Comparison of ENCODE assay signal across 8 cellular contexts in genomic region chr3:15205482-15205933, GRCh38. TPM values are rescaled to one million over a fixed set of nuclear protein-coding genes. Genes with fewer than 3 reads are reported as not detected.
DNase-seq lines count a peak whose midpoint lies in the region; ATAC-seq and TF ChIP-seq lines count a peak whose summit lies in the region.

No MANE protein-coding gene starts in this region.

- H3K27me3 ChIP-seq in RWPE2 (ENCODE audit: insufficient read depth, poor library complexity, severe bottlenecking) (no peaks in the 10 kb centered on the region), esophagus muscularis mucosa (no peaks in the 10 kb centered on the region)

- CTCF ChIA-PET in Calu3 (lab: Charles Lee), result interaction anchor here (1.1 to 1.9 kb wide), 2 partner anchors 97 to 106 kb away, joined by 3 to 11 read pairs; partner anchors contain the start of gene RBSN

- H3K27ac ChIP-seq in RWPE2 (ENCODE audit: poor library complexity, severe bottlenecking), result peak overlapping the region; percentile 51
- peak overlapping the region; percentile 96 to 99 (median 98) for H3K27ac ChIP-seq in esophagus muscularis mucosa (replicated peaks in 1 of 4)

- TF ChIP-seq CTCF in Calu3 (IDR thresholded peaks at IDR 0.05; ENCODE audit: unreplicated experiment) (no peak), RWPE2 (IDR thresholded peaks at IDR 0.05; ENCODE audit: poor library complexity, severe bottlenecking) (no peak), esophagus muscularis mucosa (IDR thresholded peaks at IDR 0.05) (no peak), GM13977 (IDR thresholded peaks at IDR 0.05; ENCODE audit: extremely low read depth, insufficient read depth, missing control alignments) (no peak)

- H3K9me3 ChIP-seq in RWPE2 (ENCODE audit: severe bottlenecking) (no peaks in the 10 kb centered on the region), esophagus muscularis mucosa (no peaks in the 10 kb centered on the region)

- H3K27ac Mint-ChIP-seq in Calu3 (ENCODE audit: unreplicated experiment), result peak overlapping the region; percentile 79

- H3K4me1 Mint-ChIP-seq in Calu3 (ENCODE audit: low read depth, unreplicated experiment), result no peaks in the 10 kb centered on the region

- H3K4me1 ChIP-seq in RWPE2 (ENCODE audit: insufficient read depth, poor library complexity, severe bottlenecking) (no peaks in the 10 kb centered on the region), esophagus muscularis mucosa (peaks cover 24 to 46% (median 35%) of the 10 kb centered on the region in 4 donors)

- H3K27me3 Mint-ChIP-seq in Calu3 (ENCODE audit: unreplicated experiment), result no peaks in the 10 kb centered on the region

- TSS peak; percentile 52 for BruUV-seq in Calu3 (replicated peaks; lab: Mats Ljungman, UMichigan)

- peaks cover 24% of the 10 kb centered on the region for H3K36me3 ChIP-seq in RWPE2 (ENCODE audit: low read depth)
- H3K36me3 ChIP-seq in esophagus muscularis mucosa, result peaks cover 0 to 9% (median 3%) of the 10 kb centered on the region in 4 donors

- peaks cover 19% of the 10 kb centered on the region for H3K36me3 Mint-ChIP-seq in Calu3 (ENCODE audit: insufficient read depth, unreplicated experiment)

- intact Hi-C loops in Calu3 (cut with micrococcal nuclease; ENCODE audit: unreplicated experiment) (loop anchor here (5.0 to 10.0 kb wide), 2 partner anchors 98 to 281 kb away; no protein-coding TSS in a partner anchor), esophagus muscularis mucosa (cut with DNase I) (loop anchor here (10.0 kb wide), 1 partner anchor 59 kb away; no protein-coding TSS in a partner anchor)

- WGBS in esophagus muscularis mucosa, result 4% methylated on average over 3 of the region's 3 CpGs

- ATAC-seq in RWPE2 (ENCODE audit: low read depth) (no peak), HG02678 (IDR thresholded peaks at IDR 0.05; ENCODE audit: unreplicated experiment) (no peak), HG03025 (IDR thresholded peaks at IDR 0.05; ENCODE audit: low FRiP score, unreplicated experiment) (no peak)

- H3K4me3 ChIP-seq in RWPE2 (ENCODE audit: severe bottlenecking) (peak overlapping the region; percentile 99), esophagus muscularis mucosa (peak overlapping the region; percentile 87 to 98 (median 90))

- H3K9me3 Mint-ChIP-seq in Calu3 (ENCODE audit: low read depth, unreplicated experiment), result no peaks in the 10 kb centered on the region

- in situ Hi-C loops in GM13977 (cut with MboI; ENCODE audit: low pct_unique_long_range_greater_than_20kb, low sequenced_read_pairs, unreplicated experiment), result no loop called here

- DNase-seq in Calu3 (no peak), RWPE2 (ENCODE audit: low spot score) (no peak), esophagus muscularis mucosa (ENCODE audit: extremely low spot score) (no peak), pons (ENCODE audit: low spot score) (peak; percentile 31), GM13977 (ENCODE audit: low spot score) (no peak)
- DNase-seq in activated CD8-positive, alpha-beta memory T cell treated with anti-CD3 and anti-CD28 coated beads, Interleukin-2, amount 50 U/mL, for 48 hours, result no peak

- TF ChIP-seq EP300 in esophagus muscularis mucosa (IDR thresholded peaks at IDR 0.05), result no peak

- H3K4me3 Mint-ChIP-seq in Calu3 (ENCODE audit: low read depth, unreplicated experiment), result peak overlapping the region; percentile 74

- peak; percentile 55 for TF ChIP-seq POLR2A in esophagus muscularis mucosa (IDR thresholded peaks at IDR 0.05; ENCODE audit: low read depth)

RNA-seq across cellular contexts. Expression of gene CAPN7, which starts 0.5 kb away (rescaled TPM):
- total RNA-seq in Calu3 (2022) (24.1 and 24.8 TPM in 2 replicates), esophagus muscularis mucosa (10 to 100 TPM; 33.0 to 52.0 (median 43.3) TPM)
